ENCODE assay signal across 8 cellular contexts in the genomic region with DNA sequence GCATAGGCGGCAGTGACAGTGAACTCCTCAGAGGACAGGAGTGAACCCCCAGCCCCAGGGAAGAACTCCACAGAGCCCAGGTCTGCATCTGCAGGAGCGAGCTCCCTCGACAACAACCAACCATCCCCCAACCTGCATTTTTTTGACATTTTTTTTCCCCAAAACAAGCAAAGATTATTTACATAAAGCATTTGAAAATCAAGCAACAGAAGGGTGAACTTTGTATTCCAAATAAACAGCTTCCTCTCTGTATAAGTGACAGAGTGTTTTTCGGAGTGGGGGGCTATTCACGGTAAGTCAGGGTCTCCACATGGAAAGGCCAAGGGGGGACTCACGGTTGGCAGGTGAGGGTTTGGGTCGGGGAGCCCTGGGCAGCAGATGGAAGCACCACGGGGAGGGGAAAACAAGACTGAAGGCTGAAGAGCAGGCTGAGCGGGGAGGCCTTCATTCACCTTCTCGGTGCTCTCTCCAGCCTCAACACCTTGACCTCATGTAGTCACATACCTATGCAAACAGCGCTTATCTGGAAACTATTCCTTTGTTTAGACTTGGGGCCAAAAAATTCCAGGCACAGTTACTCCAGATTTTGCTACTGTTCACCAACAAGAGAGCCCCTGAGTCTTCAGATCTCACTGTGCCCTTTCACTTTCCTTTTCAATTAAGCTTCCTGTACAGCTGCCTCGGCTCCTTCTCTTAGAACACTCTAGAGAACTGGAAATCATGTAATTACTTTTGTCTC. TPM values are rescaled to one million over a fixed set of nuclear protein-coding genes. Genes with fewer than 3 reads are reported as not detected.
DNase-seq lines count a peak whose midpoint lies in the region; ATAC-seq and TF ChIP-seq lines count a peak whose summit lies in the region.

No MANE protein-coding gene starts in this region.

- H4K91ac ChIP-seq in IMR-90 (ENCODE audit: insufficient read depth, low read depth, low read length) = peak overlapping the region; percentile 62

- peak overlapping the region; percentile 57 to 95 for H4K8ac ChIP-seq in IMR-90 (ENCODE audit: low read depth in 2 of 2, low read length in 2 of 2)

- no peaks in the 10 kb centered on the region for H3K27me3 ChIP-seq in IMR-90 (ENCODE audit: control insufficient read depth, insufficient read depth, low read length)
- H3K27me3 ChIP-seq in muscle layer of duodenum (ENCODE audit: low read depth, low read length) = no peaks in the 10 kb centered on the region
- H3K27me3 ChIP-seq in aorta (ENCODE audit: control insufficient read depth in 1 of 2, insufficient read depth in 2 of 2, low read length in 1 of 2) = no peaks in the 10 kb centered on the region

- CTCF ChIA-PET in IMR-90 (lab: Yijun Ruan, JAX) = interaction anchor here (1.5 kb wide), 1 partner anchor 313 kb away, joined by 4 read pairs; no protein-coding TSS in a partner anchor

- peak overlapping the region; percentile 99 for H4K5ac ChIP-seq in IMR-90 (ENCODE audit: low read depth, low read length)

- in situ Hi-C loops in IMR-90 (cut with MboI; ENCODE audit: low sequenced_read_pairs) = no loop called here

- peaks cover 17% of the 10 kb centered on the region for H3K4me1 ChIP-seq in IMR-90 (ENCODE audit: control insufficient read depth, insufficient read depth, low read length)
- peaks cover 6 to 27% of the 10 kb centered on the region in 2 donors for H3K4me1 ChIP-seq in muscle layer of duodenum (ENCODE audit: control insufficient read depth in 1 of 2, insufficient read depth in 2 of 2, low read length in 2 of 2)
- peaks cover 2% of the 10 kb centered on the region in 2 donors for H3K4me1 ChIP-seq in aorta (ENCODE audit: control insufficient read depth in 1 of 2, insufficient read depth in 2 of 2, low read length in 2 of 2)

- H3K4ac ChIP-seq in IMR-90 (ENCODE audit: low read depth, low read length) = peak overlapping the region; percentile 87

- ATAC-seq in GM19035 (IDR thresholded peaks at IDR 0.05; ENCODE audit: unreplicated experiment) = peak; percentile 48
- ATAC-seq in IMR-90 (ENCODE audit: low read depth) = peak; percentile 77
- ATAC-seq in aorta (ENCODE audit: low FRiP score) = no peak
- ATAC-seq in GM21825 (IDR thresholded peaks at IDR 0.05; ENCODE audit: unreplicated experiment) = no peak

- POLR2A ChIA-PET in IMR-90 (lab: Charles Lee; ENCODE audit: unreplicated experiment) = interaction anchor here (0.5 to 1.3 kb wide), 3 partner anchors 15 to 118 kb away, joined by 3 to 15 read pairs (median 3); no protein-coding TSS in a partner anchor

- no peak for TF ChIP-seq CTCF in AG10803 (conservative IDR thresholded peaks at IDR 0.05; ENCODE audit: low read length)
- TF ChIP-seq CTCF in IMR-90 (conservative IDR thresholded peaks at IDR 0.05; ENCODE audit: low read depth, low read length) = no peak
- TF ChIP-seq CTCF in epithelial cell of esophagus (IDR thresholded peaks at IDR 0.05; ENCODE audit: insufficient read depth, low read depth, low read length, missing control alignments) = no peak

- peak overlapping the region; percentile 88 for H2BK120ac ChIP-seq in IMR-90 (ENCODE audit: low read depth, low read length)

- peaks cover 19% of the 10 kb centered on the region for H3K9me1 ChIP-seq in IMR-90 (ENCODE audit: insufficient read depth, low read length)

- H3K4me3 ChIP-seq in AG10803 (ENCODE audit: low read length) (peak overlapping the region; percentile 55), IMR-90 (ENCODE audit: insufficient read depth, low read depth, low read length) (peak overlapping the region; percentile 52), epithelial cell of esophagus (ENCODE audit: low read length) (peak overlapping the region; percentile 26), muscle layer of duodenum (ENCODE audit: low read depth in 1 of 2, low read length in 2 of 2) (peak overlapping the region; percentile 50 to 70), aorta (ENCODE audit: low read length in 2 of 2) (no peak overlapping the region)

- H2AFZ ChIP-seq in IMR-90 (replicated peaks; ENCODE audit: low read length, poor library complexity) = peak overlapping the region; percentile 72

- peak overlapping the region; percentile 89 for H3K14ac ChIP-seq in IMR-90 (replicated peaks; ENCODE audit: low read depth, low read length)

- dilution Hi-C loops in IMR-90 (cut with HindIII; ENCODE audit: low sequenced_read_pairs, unreplicated experiment) = no loop called here

- H2AK5ac ChIP-seq in IMR-90 (ENCODE audit: low read depth, low read length) = peak overlapping the region; percentile 53; the same call in 1 of the 2 replicates

- H4K20me1 ChIP-seq in IMR-90 (ENCODE audit: insufficient read depth, low read length) = no peaks in the 10 kb centered on the region

- H3K9me3 ChIP-seq in IMR-90 (ENCODE audit: control insufficient read depth, insufficient read depth, low read length) (no peaks in the 10 kb centered on the region), muscle layer of duodenum (ENCODE audit: control insufficient read depth in 1 of 2, low read length in 2 of 2) (no peaks in the 10 kb centered on the region), aorta (ENCODE audit: control insufficient read depth, low read length) (no peaks in the 10 kb centered on the region)

- H3K56ac ChIP-seq in IMR-90 (ENCODE audit: extremely low read depth, insufficient read depth, low read length) = peak overlapping the region; percentile 81

- no TSS peak for BruUV-seq in IMR-90 (replicated peaks; lab: Mats Ljungman, UMichigan)

- peak overlapping the region; percentile 95 for H3K9ac ChIP-seq in IMR-90 (ENCODE audit: low read depth, low read length)

- intact Hi-C loops in IMR-90 (cut with micrococcal nuclease) = no loop called here
- intact Hi-C loops in aorta (cut with DNase I) = no loop called here

- H3K23ac ChIP-seq in IMR-90 (ENCODE audit: low read depth, low read length) = peak overlapping the region; percentile 87

- H3K79me1 ChIP-seq in IMR-90 (ENCODE audit: low read depth in 1 of 2, low read length in 2 of 2) = peaks cover 27 to 52% of the 10 kb centered on the region in 2 experiments

- TF ChIP-seq POLR2A in IMR-90 (IDR thresholded peaks at IDR 0.05; ENCODE audit: low read depth, low read length) = no peak

- peak overlapping the region; percentile 99 for H3K4me2 ChIP-seq in IMR-90 (ENCODE audit: low read depth, low read length)

- H2AK9ac ChIP-seq in IMR-90 (replicated peaks; ENCODE audit: low read depth, low read length, poor library complexity) = peak overlapping the region; percentile 58

- H3K18ac ChIP-seq in IMR-90 (ENCODE audit: low read depth, low read length) = peak overlapping the region; percentile 98

- peak overlapping the region; percentile 80 for H2BK5ac ChIP-seq in IMR-90 (ENCODE audit: low read depth, low read length, poor library complexity, severe bottlenecking)

- TF ChIP-seq RAD21 in IMR-90 (IDR thresholded peaks at IDR 0.05; ENCODE audit: low read length) = no peak

- H2BK20ac ChIP-seq in IMR-90 (ENCODE audit: low read depth, low read length) = peak overlapping the region; percentile 44; the same call in 1 of the 2 replicates

- H2BK15ac ChIP-seq in IMR-90 (ENCODE audit: low read depth, low read length) = peak overlapping the region; percentile 75; the same call in 1 of the 3 replicates

- peak overlapping the region; percentile 96 for H3K27ac ChIP-seq in IMR-90 (ENCODE audit: insufficient read depth, low read length)
- peak overlapping the region; percentile 94 for H3K27ac ChIP-seq in muscle layer of duodenum (ENCODE audit: low read length)
- peak overlapping the region; percentile 71 to 86 for H3K27ac ChIP-seq in aorta (ENCODE audit: low read depth in 1 of 2, low read length in 2 of 2)

- DNase-seq in AG10803 (ENCODE audit: low read depth) = peak; percentile 54
- DNase-seq in IMR-90 = peak; percentile 66
- peak; percentile 27 to 36 for DNase-seq in activated CD4-positive, alpha-beta T cell treated with anti-CD3 and anti-CD28 coated beads, Interleukin-2, amount 50 U/mL, for 48 hours
- DNase-seq in epithelial cell of esophagus (ENCODE audit: low read depth) = peak; percentile 36
- no peak for DNase-seq in aorta

- 27% methylated on average over 2 of the region's 12 CpGs; no CpG with 5 or more reads in 1 of the 2 experiments for WGBS in IMR-90 (ENCODE audit: extremely low coverage in 2 of 2, insufficient read length in 1 of 2), 2 experiments
- 70 to 78% methylated on average over 12 of the region's 12 CpGs for whole genome bisulfite sequencing in aorta, 2 donors

- H3K36me3 ChIP-seq in IMR-90 (ENCODE audit: control insufficient read depth, insufficient read depth, low read length) (no peaks in the 10 kb centered on the region; the same call in 1 of the 2 replicates), muscle layer of duodenum (ENCODE audit: control insufficient read depth in 1 of 2, insufficient read depth in 2 of 2, low read length in 2 of 2) (peaks cover 0 to 3% of the 10 kb centered on the region in 2 donors), aorta (ENCODE audit: control insufficient read depth in 1 of 2, insufficient read depth in 2 of 2, low read length in 1 of 2) (no peaks in the 10 kb centered on the region)

TF ChIP-seq in IMR-90, 13 proteins besides CTCF, POLR2A, EP300 and RAD21 (continues in another document):
- TF ChIP-seq MAFK (IDR thresholded peaks at IDR 0.05; ENCODE audit: low read depth, low read length) = no peak
- TF ChIP-seq RCOR1 (IDR thresholded peaks at IDR 0.05; ENCODE audit: insufficient replicate concordance, low read length) = no peak
- TF ChIP-seq BHLHE40 (IDR thresholded peaks at IDR 0.05; ENCODE audit: low read depth, low read length) = no peak
- no peak for TF ChIP-seq NFE2L2 (IDR thresholded peaks at IDR 0.05; ENCODE audit: low read depth, low read length)
- no peak for TF ChIP-seq MAZ (IDR thresholded peaks at IDR 0.05; ENCODE audit: borderline replicate concordance, low read depth, low read length)
- TF ChIP-seq FOS (IDR thresholded peaks at IDR 0.05; ENCODE audit: low read depth, low read length) = no peak
- TF ChIP-seq, protein P1, sequence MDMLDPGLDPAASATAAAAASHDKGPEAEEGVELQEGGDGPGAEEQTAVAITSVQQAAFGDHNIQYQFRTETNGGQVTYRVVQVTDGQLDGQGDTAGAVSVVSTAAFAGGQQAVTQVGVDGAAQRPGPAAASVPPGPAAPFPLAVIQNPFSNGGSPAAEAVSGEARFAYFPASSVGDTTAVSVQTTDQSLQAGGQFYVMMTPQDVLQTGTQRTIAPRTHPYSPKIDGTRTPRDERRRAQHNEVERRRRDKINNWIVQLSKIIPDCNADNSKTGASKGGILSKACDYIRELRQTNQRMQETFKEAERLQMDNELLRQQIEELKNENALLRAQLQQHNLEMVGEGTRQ (IDR thresholded peaks at IDR 0.05; ENCODE audit: low read depth, low read length) = no peak

RNA-seq across cellular contexts. Expression of gene C2CD2, which starts 27.6 kb away (rescaled TPM):
- total RNA-seq in IMR-90 (2012; rRNA removed) = 19.4 and 25.3 TPM in 2 replicates
- 10.6 and 15.6 TPM in 2 replicates for polyA plus RNA-seq in IMR-90 (2012; rRNA removed)
- polyA plus RNA-seq in IMR-90 (2012; cell fraction: cytosol; rRNA removed) = 5.8 and 8.5 TPM in 2 replicates
- polyA plus RNA-seq in IMR-90 (2012; cell fraction: nucleus; rRNA removed; ENCODE audit: low replicate concordance) = 28.1 and 43.3 TPM in 2 replicates
- 10 to 100 TPM; 56.8 to 59.8 TPM for total RNA-seq in aorta
- polyA plus RNA-seq in aorta = 10 to 100 TPM; 25.5 to 38.9 TPM

RNA-seq across cellular contexts. Expression of gene PRDM15, which starts 47.1 kb away (rescaled TPM):
- 5.6 and 8.8 TPM in 2 replicates for total RNA-seq in IMR-90 (2012; rRNA removed)
- polyA plus RNA-seq in IMR-90 (2012; rRNA removed) = 7.3 and 7.6 TPM in 2 replicates
- polyA plus RNA-seq in IMR-90 (2012; cell fraction: cytosol; rRNA removed) = 2.5 and 3.2 TPM in 2 replicates
- 32.6 and 43.8 TPM in 2 replicates for polyA plus RNA-seq in IMR-90 (2012; cell fraction: nucleus; rRNA removed; ENCODE audit: low replicate concordance)
- 10 to 100 TPM in 1 of 2 donors, 1 to 10 TPM in 1; 9.0 to 11.5 TPM for total RNA-seq in aorta
- 1 to 10 TPM; 2.6 to 5.9 TPM for polyA plus RNA-seq in aorta

Comparison
In these comparisons a context has a peak if more than half of its experiments do, and no peak if none do; other contexts are left out.
1. DNase-seq: peak in AG10803 (single experiment), IMR-90 (single experiment), activated CD4-positive, alpha-beta T cell treated with anti-CD3 and anti-CD28 coated beads, Interleukin-2, amount 50 U/mL, for 48 hours (2 of 2) and epithelial cell of esophagus (single experiment); none in aorta (0 of 2).
2. H3K4me3 ChIP-seq: peak in AG10803 (single experiment), IMR-90 (single experiment), epithelial cell of esophagus (single experiment) and muscle layer of duodenum (2 of 2); none in aorta (0 of 2).
3. ATAC-seq: peak in GM19035 (single experiment) and IMR-90 (single experiment); none in aorta (single experiment) and GM21825 (single experiment).
4. Peak in every context shown above with its lines, with median percentiles within 50 percentile points of each other: H3K27ac ChIP-seq.